1 cellular context compared by ENCODE assay signal in the genomic region with DNA sequence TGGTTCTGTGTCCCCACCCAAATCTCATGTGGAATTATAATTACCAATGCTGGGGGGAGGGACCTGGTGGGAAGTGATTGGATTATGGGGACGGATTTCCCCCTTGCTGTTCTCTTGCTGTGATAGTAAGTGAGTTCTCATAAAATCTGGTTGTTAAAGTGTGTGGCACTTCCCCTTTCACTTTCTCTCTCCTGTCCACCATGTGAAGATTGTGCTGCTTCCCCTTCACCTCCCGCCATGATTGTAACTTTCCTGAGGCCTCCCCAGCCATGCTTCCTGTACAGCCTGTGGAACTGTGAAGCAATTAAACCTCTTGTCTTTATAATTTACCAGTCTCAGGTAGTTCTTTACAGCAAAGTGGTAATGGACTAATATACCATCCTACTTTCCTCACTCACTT.
TF ChIP-seq lines count a peak whose summit lies in the region.

No MANE protein-coding gene starts in this region.

TF ChIP-seq in GM23338, 12 proteins besides CTCF, POLR2A, EP300 and RAD21 (continued from another document):
- TF ChIP-seq ZNF462 (CRISPR knock-in tag; IDR thresholded peaks at IDR 0.05) = no peak
- no peak for TF ChIP-seq EZH2phosphoT487 (IDR thresholded peaks at IDR 0.05; ENCODE audit: unreplicated experiment)
- no peak for TF ChIP-seq EZH2 (IDR thresholded peaks at IDR 0.05; ENCODE audit: low read depth, unreplicated experiment)
- TF ChIP-seq NANOG (IDR thresholded peaks at IDR 0.05; ENCODE audit: borderline replicate concordance) = no peak
- TF ChIP-seq ZNF114 (CRISPR knock-in tag; IDR thresholded peaks at IDR 0.05) = no peak
- no peak for TF ChIP-seq CREB1 (CRISPR knock-in tag; IDR thresholded peaks at IDR 0.05; ENCODE audit: low read depth)
- no peak for TF ChIP-seq STAT1 (IDR thresholded peaks at IDR 0.05; ENCODE audit: unreplicated experiment)
